ENCODE assay signal across 14 cellular contexts in genomic region chr15:101001056-101001455, GRCh38.
A peak's percentile ranks its signal among the peaks of the same experiment; 100 is the strongest.
DNase-seq lines count a peak whose midpoint lies in the region; ATAC-seq and TF ChIP-seq lines count a peak whose summit lies in the region.
"Had no signal": no experiment of that assay in that cellular context is flagged by ENCODE, and none has a peak within 500 bp of the region (broad histone marks: within the 10 kb centered on the region; RNA-seq: fewer than 3 reads in every experiment).

No MANE protein-coding gene starts in this region.

- WGBS in esophagus muscularis mucosa = 97% methylated on average over 6 of the region's 6 CpGs

- no peak overlapping the region for H3K4me3 ChIP-seq in esophagus muscularis mucosa
- H3K4me3 ChIP-seq in left lung = no peak overlapping the region
- H3K4me3 ChIP-seq: BLaER1 treated with 17β-estradiol and CSF1 and Interleukin-3, amounts not matched to agents 10 nM and 100 nM had no signal

- H3K27ac Mint-ChIP-seq in osteocyte (ENCODE audit: unreplicated experiment) = no peak overlapping the region
- H3K27ac Mint-ChIP-seq: CD4-positive, CD25-positive, alpha-beta regulatory T cell had no signal

- H3K9me3 ChIP-seq in esophagus muscularis mucosa = no peaks in the 10 kb centered on the region
- peaks cover 0 to 3% of the 10 kb centered on the region in 2 donors for H3K9me3 ChIP-seq in left lung

- no peaks in the 10 kb centered on the region for H3K27me3 ChIP-seq in esophagus muscularis mucosa
- no peaks in the 10 kb centered on the region for H3K27me3 ChIP-seq in left lung
- H3K27me3 ChIP-seq: BLaER1 treated with 17β-estradiol and CSF1 and Interleukin-3, amounts not matched to agents 10 nM and 100 nM had no signal

- intact Hi-C loops in esophagus muscularis mucosa (cut with DNase I) (no loop called here), left lung (cut with DNase I) (loop anchor here in 1 of 2 donors (5.0 kb wide), 1 partner anchor 374 kb away; no protein-coding TSS in a partner anchor)

- no peak overlapping the region for H3K27ac ChIP-seq in esophagus muscularis mucosa (replicated peaks in 1 of 4)
- no peak overlapping the region for H3K27ac ChIP-seq in left lung
- H3K27ac ChIP-seq: 22Rv1; BLaER1 treated with 17β-estradiol and CSF1 and Interleukin-3, amounts not matched to agents 10 nM and 100 nM had no signal

- peaks cover 26% of the 10 kb centered on the region for H3K4me1 Mint-ChIP-seq in osteocyte (ENCODE audit: unreplicated experiment)
- H3K4me1 Mint-ChIP-seq: CD4-positive, CD25-positive, alpha-beta regulatory T cell had no signal

- peak; percentile 24 for DNase-seq in activated CD8-positive, alpha-beta memory T cell treated with anti-CD3 and anti-CD28 coated beads for 24 hours
- no peak for DNase-seq in activated CD8-positive, alpha-beta memory T cell treated with anti-CD3 and anti-CD28 coated beads, Interleukin-2, amount 50 U/mL, for 4 hours
- peak; percentile 62 for DNase-seq in esophagus muscularis mucosa (ENCODE audit: extremely low spot score)
- DNase-seq in osteocyte (ENCODE audit: extremely low spot score, unreplicated experiment) = peak; percentile 25
- DNase-seq in AG08395 (ENCODE audit: low spot score) = no peak
- no peak for DNase-seq in NCI-H2227 treated with DMSO at 0.1 percent for 48 hours (lab: John Stamatoyannopoulos, UW)
- no peak for DNase-seq in left lung
- DNase-seq: CD4-positive, CD25-positive, alpha-beta regulatory T cell; DMS 273 treated with DMSO at 0.1 percent for 48 hours; DMS79; HCEC 1CT; HFFc6 had no signal

- no peak for TF ChIP-seq POLR2A in esophagus muscularis mucosa (IDR thresholded peaks at IDR 0.05; ENCODE audit: low read depth)

- H3K27me3 Mint-ChIP-seq in osteocyte (ENCODE audit: unreplicated experiment) = no peaks in the 10 kb centered on the region

- peaks cover 3% of the 10 kb centered on the region for H3K36me3 Mint-ChIP-seq in osteocyte (ENCODE audit: unreplicated experiment)
- H3K36me3 Mint-ChIP-seq: CD4-positive, CD25-positive, alpha-beta regulatory T cell had no signal

- H3K36me3 ChIP-seq in esophagus muscularis mucosa (peaks cover 0 to 3% (median 0%) of the 10 kb centered on the region in 4 donors), left lung (peaks cover 0 to 13% of the 10 kb centered on the region in 2 donors)
- H3K36me3 ChIP-seq: BLaER1 treated with 17β-estradiol and CSF1 and Interleukin-3, amounts not matched to agents 10 nM and 100 nM had no signal

- H3K4me3 Mint-ChIP-seq in osteocyte (ENCODE audit: unreplicated experiment) = no peak overlapping the region
- H3K4me3 Mint-ChIP-seq: CD4-positive, CD25-positive, alpha-beta regulatory T cell had no signal

- peaks cover 0 to 2% (median under 1%) of the 10 kb centered on the region in 4 donors for H3K4me1 ChIP-seq in esophagus muscularis mucosa
- peaks cover 0 to 3% of the 10 kb centered on the region in 2 donors for H3K4me1 ChIP-seq in left lung

- no peak for ATAC-seq in left lung

- TF ChIP-seq CTCF in esophagus muscularis mucosa (IDR thresholded peaks at IDR 0.05) = no peak
- TF ChIP-seq CTCF in osteocyte (IDR thresholded peaks at IDR 0.05) = no peak
- no peak for TF ChIP-seq CTCF in left lung (IDR thresholded peaks at IDR 0.05)

- H3K9me3 Mint-ChIP-seq in osteocyte (ENCODE audit: unreplicated experiment) = peaks cover 8% of the 10 kb centered on the region

- TF ChIP-seq EP300 in esophagus muscularis mucosa (IDR thresholded peaks at IDR 0.05) = no peak

Comparison
In these comparisons a context has a peak if more than half of its experiments do, and no peak if none do; other contexts are left out.
1. DNase-seq: peak in activated CD8-positive, alpha-beta memory T cell treated with anti-CD3 and anti-CD28 coated beads for 24 hours (single experiment), esophagus muscularis mucosa (single experiment) and osteocyte (single experiment); none in activated CD8-positive, alpha-beta memory T cell treated with anti-CD3 and anti-CD28 coated beads, Interleukin-2, amount 50 U/mL, for 4 hours (single experiment), AG08395 (single experiment), NCI-H2227 treated with DMSO at 0.1 percent for 48 hours (single experiment) and left lung (0 of 2).